8 cellular contexts compared by ENCODE assay signal in genomic region chr12:107091381-107091780, GRCh38. TPM values are rescaled to one million over a fixed set of nuclear protein-coding genes. Genes with fewer than 3 reads are reported as not detected.
DNase-seq lines count a peak whose midpoint lies in the region; ATAC-seq and TF ChIP-seq lines count a peak whose summit lies in the region.

No MANE protein-coding gene starts in this region.

- H3K4me2 ChIP-seq in GM23338 = peak overlapping the region; percentile 80

- no peak for ATAC-seq in GM23338
- no peak for ATAC-seq in activated naive CD4-positive, alpha-beta T cell treated with anti-CD3 and anti-CD28 coated beads, Interleukin-2, amount 50 U/mL, for 72 hours

- H3K79me2 ChIP-seq in GM23338 (replicated peaks; ENCODE audit: insufficient read depth) = peaks cover 50% of the 10 kb centered on the region

- no peak for DNase-seq in GM23338 (ENCODE audit: low spot score)
- no peak for DNase-seq in NT2/D1 (ENCODE audit: low read depth, low spot score)
- peak; percentile 75 for DNase-seq in fibroblast of peridontal ligament (ENCODE audit: extremely low read depth)
- DNase-seq in skeletal muscle cell (ENCODE audit: low read depth) = no peak
- no peak for DNase-seq in germinal center (ENCODE audit: low spot score)
- DNase-seq in GM13976 (ENCODE audit: low spot score) = no peak
- no peak for DNase-seq in activated naive CD4-positive, alpha-beta T cell treated with anti-CD3 and anti-CD28 coated beads, Interleukin-2, amount 50 U/mL, for 72 hours (ENCODE audit: low spot score in 2 of 2)
- DNase-seq in GM19240 (ENCODE audit: insufficient read length, low spot score) = no peak

- H3K27me3 ChIP-seq in GM23338 (ENCODE audit: insufficient read depth) (no peaks in the 10 kb centered on the region), NT2/D1 (ENCODE audit: insufficient read depth, insufficient read length) (no peaks in the 10 kb centered on the region)

- no peaks in the 10 kb centered on the region for H3F3A ChIP-seq in GM23338 (replicated peaks; ENCODE audit: low read depth)

- H3K9me3 Mint-ChIP-seq in GM23338 = peaks cover 12% of the 10 kb centered on the region
- peaks cover 0 to 8% of the 10 kb centered on the region in 2 donors for H3K9me3 Mint-ChIP-seq in activated naive CD4-positive, alpha-beta T cell treated with anti-CD3 and anti-CD28 coated beads, Interleukin-2, amount 50 U/mL, for 72 hours

- in situ Hi-C loops in GM13976 (cut with MboI; ENCODE audit: low sequenced_read_pairs, unreplicated experiment) = no loop called here

- no peak overlapping the region for H3K4me3 Mint-ChIP-seq in GM23338

- peak overlapping the region; percentile 58 for H3K9ac ChIP-seq in NT2/D1 (ENCODE audit: insufficient read length, low read depth)

- H3K36me3 ChIP-seq in GM23338 (ENCODE audit: insufficient read depth) (no peaks in the 10 kb centered on the region), NT2/D1 (ENCODE audit: insufficient read depth, insufficient read length, low read length) (no peaks in the 10 kb centered on the region)

- H3K36me3 Mint-ChIP-seq in GM23338 (ENCODE audit: low read depth) = peaks cover 21% of the 10 kb centered on the region
- H3K36me3 Mint-ChIP-seq in activated naive CD4-positive, alpha-beta T cell treated with anti-CD3 and anti-CD28 coated beads, Interleukin-2, amount 50 U/mL, for 72 hours = peaks cover 5 to 8% of the 10 kb centered on the region in 2 donors

- no peak for TF ChIP-seq CTCF in GM23338 (conservative IDR thresholded peaks at IDR 0.05; ENCODE audit: low read depth in 2 of 2)
- no peak for TF ChIP-seq CTCF in GM13976 (IDR thresholded peaks at IDR 0.05; ENCODE audit: borderline replicate concordance, control extremely low read depth, extremely low read depth, insufficient read depth, missing control alignments)

- H3K9me2 ChIP-seq in GM23338 (ENCODE audit: insufficient read depth) = peaks cover 4% of the 10 kb centered on the region; the same call in 1 of the 2 replicates

- H4K20me1 ChIP-seq in GM23338 (replicated peaks; ENCODE audit: insufficient read depth) = peaks cover 4% of the 10 kb centered on the region; the same call in 1 of the 2 replicates

- peaks cover 37% of the 10 kb centered on the region; the same call in 1 of the 2 replicates for H3K9me3 ChIP-seq in NT2/D1 (ENCODE audit: insufficient read depth, low read length)

- no peak overlapping the region for H3K27ac Mint-ChIP-seq in GM23338
- H3K27ac Mint-ChIP-seq in activated naive CD4-positive, alpha-beta T cell treated with anti-CD3 and anti-CD28 coated beads, Interleukin-2, amount 50 U/mL, for 72 hours = no peak overlapping the region

- H3K4me1 ChIP-seq in GM23338 (ENCODE audit: insufficient read depth) (peaks cover 8% of the 10 kb centered on the region), NT2/D1 (ENCODE audit: insufficient read depth, insufficient read length) (no peaks in the 10 kb centered on the region)

- H3K27ac ChIP-seq in GM23338 (ENCODE audit: low read depth) = no peak overlapping the region

- no peak overlapping the region for H2AFZ ChIP-seq in GM23338

- peaks cover 3% of the 10 kb centered on the region; the same call in 1 of the 3 replicates for H3K4me1 Mint-ChIP-seq in GM23338

- H3K4me3 ChIP-seq in GM23338 (peak overlapping the region; percentile 67), NT2/D1 (ENCODE audit: insufficient read length, low read depth) (peak overlapping the region; percentile 95), skeletal muscle cell (ENCODE audit: low read depth, low read length) (peak overlapping the region; percentile 91)

- H3K27me3 Mint-ChIP-seq in GM23338 (ENCODE audit: insufficient read depth, low read depth, poor library complexity) = peaks cover 8% of the 10 kb centered on the region

TF ChIP-seq in GM23338, 12 proteins besides CTCF, POLR2A, EP300 and RAD21 (continues in another document):
- TF ChIP-seq EZH2phosphoT487 (IDR thresholded peaks at IDR 0.05; ENCODE audit: unreplicated experiment) = no peak
- no peak for TF ChIP-seq ZNF114 (CRISPR knock-in tag; IDR thresholded peaks at IDR 0.05)
- TF ChIP-seq ZNF462 (CRISPR knock-in tag; IDR thresholded peaks at IDR 0.05) = no peak
- TF ChIP-seq ETS1 (IDR thresholded peaks at IDR 0.05) = no peak
- no peak for TF ChIP-seq JUNB (IDR thresholded peaks at IDR 0.05; ENCODE audit: unreplicated experiment)
- no peak for TF ChIP-seq ZNF331 (CRISPR knock-in tag; IDR thresholded peaks at IDR 0.05; ENCODE audit: low read depth)

RNA-seq across cellular contexts. Expression of gene CRY1, which starts 2.0 kb away (rescaled TPM):
- 25.4 and 28.2 TPM in 2 replicates for total RNA-seq in GM23338 (2014; rRNA removed; shearing (Covaris generic))
- polyA plus RNA-seq in GM23338 (2016; fragmentation: Nextera tagmentation; extraction: Ambion mirVana) = 27.7 and 28.5 TPM in 2 replicates
- 10 to 100 TPM; 12.6 to 32.8 TPM for total RNA-seq in activated naive CD4-positive, alpha-beta T cell treated with anti-CD3 and anti-CD28 coated beads, Interleukin-2, amount 50 U/mL, for 72 hours
